In genomic region chrX:101999644-102000539, GRCh38 we compare ENCODE assay signal across 16 cellular contexts.
A peak's percentile ranks its signal among the peaks of the same experiment; 100 is the strongest.
DNase-seq lines count a peak whose midpoint lies in the region; ATAC-seq and TF ChIP-seq lines count a peak whose summit lies in the region.
"Had no signal": no experiment of that assay in that cellular context is flagged by ENCODE, and none has a peak within 500 bp of the region (broad histone marks: within the 10 kb centered on the region; RNA-seq: fewer than 3 reads in every experiment).

No MANE protein-coding gene starts in this region.

- WGBS in body of pancreas, 2 donors = 62 to 93% methylated on average over 2 to 7 of the region's 7 CpGs

- H3K27ac ChIP-seq in A673 (ENCODE audit: low read depth, low read length, poor library complexity, severe bottlenecking) (no peak overlapping the region), body of pancreas (no peak overlapping the region)
- H3K27ac ChIP-seq: SJSA1 had no signal

- no peak overlapping the region for H3K4me3 Mint-ChIP-seq in activated CD8-positive, alpha-beta memory T cell treated with anti-CD3 and anti-CD28 coated beads, Interleukin-2, amount 10 ng/mL, durations not matched to agents 7 days and 5 days

- intact Hi-C loops in A673 (cut with micrococcal nuclease; ENCODE audit: unreplicated experiment) = no loop called here
- intact Hi-C loops in body of pancreas (cut with DNase I) = no loop called here

- DNase-seq in A673 (ENCODE audit: low spot score) = peak; percentile 24
- peak; percentile 9 for DNase-seq in H7
- DNase-seq in astrocyte of the hippocampus (ENCODE audit: low read depth, low spot score) = peak; percentile 4
- DNase-seq in iPS-NIHi7 (ENCODE audit: extremely low spot score) = peak; percentile 50
- DNase-seq in stimulated activated CD4-positive, alpha-beta T cell treated with anti-CD3 and anti-CD28 coated beads, Interleukin-12 subunit alpha, Interleukin-12 subunit beta, amount 100 ng/mL, for 4 hours = no peak
- DNase-seq in LoVo (ENCODE audit: low spot score) = no peak
- no peak for DNase-seq in body of pancreas
- no peak for DNase-seq in activated CD8-positive, alpha-beta memory T cell treated with anti-CD3 and anti-CD28 coated beads, Interleukin-2, amount 10 ng/mL, durations not matched to agents 7 days and 5 days
- DNase-seq: C1 segment of cervical spinal cord; GOT3; NCI-H2107; NCI-H226; NCI-H526; NK-92 treated with Interleukin-12 subunit alpha and Interleukin-12 subunit beta, amount 100 ng/mL, for 24 hours had no signal

- no peaks in the 10 kb centered on the region for H3K36me3 Mint-ChIP-seq in activated CD8-positive, alpha-beta memory T cell treated with anti-CD3 and anti-CD28 coated beads, Interleukin-2, amount 10 ng/mL, durations not matched to agents 7 days and 5 days

- H3K4me3 ChIP-seq in A673 (ENCODE audit: low read depth, low read length, poor library complexity, severe bottlenecking) (no peak overlapping the region), H7 (ENCODE audit: insufficient read depth, low read depth, low read length) (no peak overlapping the region), body of pancreas (no peak overlapping the region)
- H3K4me3 ChIP-seq: GM12878, SJSA1 had no signal

- H3K36me3 ChIP-seq in A673 (ENCODE audit: insufficient read depth, low read length, poor library complexity, severe bottlenecking) (no peaks in the 10 kb centered on the region), H7 (replicated peaks; ENCODE audit: control insufficient read depth, insufficient read depth, low read length) (no peaks in the 10 kb centered on the region), body of pancreas (replicated peaks in 1 of 2; ENCODE audit: insufficient read depth in 1 of 2, low read depth in 2 of 2) (no peaks in the 10 kb centered on the region)
- H3K36me3 ChIP-seq: SJSA1 had no signal

- H3K27ac Mint-ChIP-seq in activated CD8-positive, alpha-beta memory T cell treated with anti-CD3 and anti-CD28 coated beads, Interleukin-2, amount 10 ng/mL, durations not matched to agents 7 days and 5 days = no peak overlapping the region

- no peaks in the 10 kb centered on the region for H3K9me3 ChIP-seq in A673 (ENCODE audit: low read depth, low read length, poor library complexity, severe bottlenecking)
- no peaks in the 10 kb centered on the region for H3K9me3 ChIP-seq in body of pancreas
- H3K9me3 ChIP-seq: SJSA1 had no signal

- ATAC-seq in body of pancreas = no peak
- no peak for ATAC-seq in activated CD8-positive, alpha-beta memory T cell treated with anti-CD3 and anti-CD28 coated beads, Interleukin-2, amount 10 ng/mL, durations not matched to agents 7 days and 5 days
- ATAC-seq: GM12878 had no signal

- no peaks in the 10 kb centered on the region for H3K4me1 ChIP-seq in A673 (ENCODE audit: insufficient read depth, low read length, poor library complexity, severe bottlenecking)
- H3K4me1 ChIP-seq in body of pancreas = no peaks in the 10 kb centered on the region
- H3K4me1 ChIP-seq: SJSA1 had no signal

- no peaks in the 10 kb centered on the region for H3K27me3 ChIP-seq in A673 (replicated peaks; ENCODE audit: insufficient read depth, low read depth, low read length, poor library complexity)
- no peaks in the 10 kb centered on the region for H3K27me3 ChIP-seq in H7 (ENCODE audit: control insufficient read depth, insufficient read depth, low read length)
- no peaks in the 10 kb centered on the region for H3K27me3 ChIP-seq in body of pancreas
- H3K27me3 ChIP-seq: SJSA1 had no signal

- POLR2A ChIA-PET in A673 (lab: Charles Lee; ENCODE audit: low non-redundant PET) = no interaction called here

- H3K9me3 Mint-ChIP-seq in activated CD8-positive, alpha-beta memory T cell treated with anti-CD3 and anti-CD28 coated beads, Interleukin-2, amount 10 ng/mL, durations not matched to agents 7 days and 5 days (ENCODE audit: low read depth) = no peaks in the 10 kb centered on the region

- H3K27me3 Mint-ChIP-seq in activated CD8-positive, alpha-beta memory T cell treated with anti-CD3 and anti-CD28 coated beads, Interleukin-2, amount 10 ng/mL, durations not matched to agents 7 days and 5 days = no peaks in the 10 kb centered on the region

- TF ChIP-seq POLR2A in body of pancreas (IDR thresholded peaks at IDR 0.05) = no peak

- H3K4me1 Mint-ChIP-seq in activated CD8-positive, alpha-beta memory T cell treated with anti-CD3 and anti-CD28 coated beads, Interleukin-2, amount 10 ng/mL, durations not matched to agents 7 days and 5 days = no peaks in the 10 kb centered on the region

- CTCF ChIA-PET in A673 (lab: Charles Lee) = no interaction called here
- CTCF ChIA-PET in activated CD8-positive, alpha-beta memory T cell treated with anti-CD3 and anti-CD28 coated beads, Interleukin-2, amount 10 ng/mL, durations not matched to agents 7 days and 5 days (lab: Charles Lee) = no interaction called here

- BruUV-seq in A673 (replicated peaks; lab: Mats Ljungman, UMichigan) = no TSS peak

- TF ChIP-seq CTCF in A673 (conservative IDR thresholded peaks at IDR 0.05; ENCODE audit: low read depth, low read length) (no peak), body of pancreas (IDR thresholded peaks at IDR 0.05) (no peak)

Comparison
In these comparisons a context has a peak if more than half of its experiments do, and no peak if none do; other contexts are left out.
1. DNase-seq: peak in A673 (single experiment), H7 (single experiment), astrocyte of the hippocampus (single experiment) and iPS-NIHi7 (single experiment); none in stimulated activated CD4-positive, alpha-beta T cell treated with anti-CD3 and anti-CD28 coated beads, Interleukin-12 subunit alpha, Interleukin-12 subunit beta, amount 100 ng/mL, for 4 hours (single experiment), LoVo (single experiment), body of pancreas (0 of 4) and activated CD8-positive, alpha-beta memory T cell treated with anti-CD3 and anti-CD28 coated beads, Interleukin-2, amount 10 ng/mL, durations not matched to agents 7 days and 5 days (single experiment).